Comparison of ENCODE assay signal across 14 cellular contexts in genomic region chr12:30533518-30533917, GRCh38.
"Had no signal": no experiment of that assay in that cellular context is flagged by ENCODE, and none has a peak within 500 bp of the region (broad histone marks: within the 10 kb centered on the region; RNA-seq: fewer than 3 reads in every experiment).

No MANE protein-coding gene starts in this region.

- H3K27ac ChIP-seq: ascending aorta, cardiac muscle cell, neutrophil, tibial nerve had no signal

- DNase-seq: activated CD4-positive, alpha-beta T cell treated with anti-CD3 and anti-CD28 coated beads for 4 hours; activated CD8-positive, alpha-beta memory T cell treated with anti-CD3 and anti-CD28 coated beads, Interleukin-2, amount 50 U/mL, for 4 hours; activated CD8-positive, alpha-beta T cell treated with anti-CD3 and anti-CD28 coated beads for 36 hours; activated naive CD4-positive, alpha-beta T cell; immature natural killer cell; left colon; naive thymus-derived CD8-positive, alpha-beta T cell; right cardiac atrium; small intestine had no signal

- H3K36me3 ChIP-seq: ascending aorta, cardiac muscle cell, neutrophil, tibial nerve had no signal

- H3K9me3 ChIP-seq: ascending aorta, neutrophil, tibial nerve had no signal

- ATAC-seq: activated CD8-positive, alpha-beta T cell treated with anti-CD3 and anti-CD28 coated beads for 36 hours; left colon; naive thymus-derived CD8-positive, alpha-beta T cell; right cardiac atrium; stimulated activated memory B cell treated with anti-CD40 and anti-IgM and Interleukin-4, amounts not matched to agents 10 μg/mL and 1 μg/mL and 100 μg/mL, for 72 hours had no signal

- H3K4me3 ChIP-seq: ascending aorta, cardiac muscle cell, tibial nerve had no signal

- H3K4me1 ChIP-seq: ascending aorta had no signal

- H3K27me3 ChIP-seq: ascending aorta, cardiac muscle cell, neutrophil, tibial nerve had no signal
